21 cellular contexts compared by ENCODE assay signal in genomic region chr1:6637770-6638169, GRCh38. TPM values are rescaled to one million over a fixed set of nuclear protein-coding genes. Genes with fewer than 3 reads are reported as not detected.
DNase-seq lines count a peak whose midpoint lies in the region; ATAC-seq and TF ChIP-seq lines count a peak whose summit lies in the region.
"Had no signal": no experiment of that assay in that cellular context is flagged by ENCODE, and none has a peak within 500 bp of the region (broad histone marks: within the 10 kb centered on the region; RNA-seq: fewer than 3 reads in every experiment).

No MANE protein-coding gene starts in this region.

- H3K9me3 ChIP-seq in heart right ventricle (no peaks in the 10 kb centered on the region), psoas muscle (no peaks in the 10 kb centered on the region), vagina (no peaks in the 10 kb centered on the region)
- H3K9me3 ChIP-seq: upper lobe of right lung had no signal

- H3K27me3 ChIP-seq in heart right ventricle (no peaks in the 10 kb centered on the region), psoas muscle (ENCODE audit: insufficient read depth in 3 of 3, low read length in 2 of 3) (no peaks in the 10 kb centered on the region), vagina (no peaks in the 10 kb centered on the region)
- H3K27me3 ChIP-seq: upper lobe of right lung had no signal

- peak overlapping the region in 6 of 10 donors; percentile 39 to 74 (median 60) for H3K27ac ChIP-seq in heart right ventricle
- peak overlapping the region; percentile 77 to 80 for H3K27ac ChIP-seq in coronary artery
- peak overlapping the region; percentile 30 for H3K27ac ChIP-seq in psoas muscle
- H3K27ac ChIP-seq in vagina = peak overlapping the region; percentile 20
- H3K27ac ChIP-seq: PC-9 had no signal

- WGBS in heart right ventricle, 2 donors = 91 to 93% methylated on average over 9 of the region's 9 CpGs
- 62 to 79% (median 74%) methylated on average over 9 of the region's 9 CpGs for WGBS in psoas muscle, 3 donors

- ATAC-seq in heart right ventricle (no peak), left ventricle myocardium superior (no peak), psoas muscle (no peak)
- ATAC-seq: activated CD4-positive, alpha-beta T cell treated with anti-CD3 and anti-CD28 coated beads for 36 hours; activated CD8-positive, alpha-beta T cell treated with anti-CD3 and anti-CD28 coated beads, Interleukin-2, amount 10 ng/mL, durations not matched to agents 7 days and 5 days; upper lobe of right lung had no signal

- no peak overlapping the region for H3K4me3 ChIP-seq in heart right ventricle
- H3K4me3 ChIP-seq in coronary artery = peak overlapping the region; percentile 33
- H3K4me3 ChIP-seq in psoas muscle = no peak overlapping the region
- no peak overlapping the region for H3K4me3 ChIP-seq in vagina
- H3K4me3 ChIP-seq: PC-9, smooth muscle cell, upper lobe of right lung had no signal

- H3K36me3 ChIP-seq in heart right ventricle (peaks cover 3 to 100% (median 61%) of the 10 kb centered on the region in 9 donors), psoas muscle (ENCODE audit: insufficient read depth in 1 of 2, low read depth in 1 of 2) (peaks cover 17 to 99% of the 10 kb centered on the region in 2 donors), vagina (peaks cover 0 to 66% of the 10 kb centered on the region in 2 donors)

- H3K4me1 ChIP-seq in heart right ventricle = peaks cover 0 to 12% (median 0%) of the 10 kb centered on the region in 9 donors
- peaks cover 6% of the 10 kb centered on the region for H3K4me1 ChIP-seq in psoas muscle
- peaks cover 11% of the 10 kb centered on the region for H3K4me1 ChIP-seq in vagina
- H3K4me1 ChIP-seq: upper lobe of right lung had no signal

- intact Hi-C loops in heart right ventricle (cut with DNase I) = loop anchor here in 3 of 10 donors (5.0 to 10.0 kb wide), 3 partner anchors 80 to 153 kb away; partner anchors contain the start of genes TAS1R1 (in 2 of the 3) and NOL9 (in 1 of the 3)
- intact Hi-C loops in left ventricle myocardium superior (cut with micrococcal nuclease) = no loop called here
- intact Hi-C loops in psoas muscle (cut with DNase I) = loop anchor here in 1 of 2 donors (5.0 kb wide), 1 partner anchor 85 kb away; the partner anchor contains the start of gene NOL9
- intact Hi-C loops in vagina (cut with DNase I) = loop anchor here (5.0 kb wide), 1 partner anchor 35 kb away; the partner anchor contains the start of gene KLHL21

- DNase-seq in heart right ventricle = no peak
- no peak for DNase-seq in left ventricle myocardium superior
- DNase-seq in coronary artery (ENCODE audit: low spot score) = no peak
- DNase-seq in psoas muscle = no peak
- no peak for DNase-seq in vagina (ENCODE audit: extremely low spot score in 2 of 2)
- DNase-seq in NCI-H146 treated with DMSO at 0.1 percent for 48 hours (lab: John Stamatoyannopoulos, UW; ENCODE audit: unreplicated experiment) = no peak
- DNase-seq in COLO668 (lab: John Stamatoyannopoulos, UW; ENCODE audit: unreplicated experiment) = no peak
- no peak for DNase-seq in DMS79 (lab: John Stamatoyannopoulos, UW)
- DNase-seq: 8988T; activated CD4-positive, alpha-beta T cell treated with anti-CD3 and anti-CD28 coated beads for 36 hours; activated CD8-positive, alpha-beta T cell treated with anti-CD3 and anti-CD28 coated beads, Interleukin-2, amount 10 ng/mL, durations not matched to agents 7 days and 5 days; cerebellar nuclear complex; DMS 273 treated with DMSO at 0.1 percent for 48 hours; NCI-H1694; NCI-H526 treated with DMSO at 0.1 percent for 48 hours; PC-9; SHP77 treated with DMSO at 0.1 percent for 48 hours; stimulated activated CD4-positive, alpha-beta T cell treated with anti-CD3 and anti-CD28 coated beads, Interleukin-1b, Interleukin-23, amount 100 ng/mL, for 48 hours; stimulated activated CD8-positive, alpha-beta memory T cell treated with anti-CD3 and anti-CD28 coated beads, Interleukin-4, amount 100 ng/mL, for 48 hours; upper lobe of right lung had no signal

- TF ChIP-seq CTCF in heart right ventricle (IDR thresholded peaks at IDR 0.05) = no peak
- no peak for TF ChIP-seq CTCF in coronary artery (IDR thresholded peaks at IDR 0.05)
- no peak for TF ChIP-seq CTCF in psoas muscle (IDR thresholded peaks at IDR 0.05)
- no peak for TF ChIP-seq CTCF in vagina (IDR thresholded peaks at IDR 0.05)

- no peak for TF ChIP-seq POLR2A in vagina (IDR thresholded peaks at IDR 0.05)

RNA-seq across cellular contexts. Expression of gene THAP3, which starts 13.1 kb away (rescaled TPM):
- total RNA-seq in heart right ventricle = 10 to 100 TPM in 7 of 10 donors, 1 to 10 TPM in 3; 6.8 to 16.7 (median 11.2) TPM
- polyA plus RNA-seq in heart right ventricle = 10 to 100 TPM; 24.6 to 27.6 TPM
- total RNA-seq in left ventricle myocardium superior = 14.9 TPM
- 10 to 100 TPM in 2 of 4 donors, 1 to 10 TPM in 2; 8.9 to 18.8 (median 13.4) TPM for total RNA-seq in psoas muscle
- polyA plus RNA-seq in psoas muscle = 10 to 100 TPM; 19.6 to 40.1 (median 22.8) TPM
- total RNA-seq in vagina = 29.0 TPM

RNA-seq across cellular contexts. Expression of gene PHF13, which starts 24.2 kb away (rescaled TPM):
- total RNA-seq in heart right ventricle (10 to 100 TPM in 1 of 10 donors, 1 to 10 TPM in 9; 5.9 to 12.2 (median 8.0) TPM), left ventricle myocardium superior (7.5 TPM), psoas muscle (10 to 100 TPM in 1 of 4 donors, 1 to 10 TPM in 3; 5.4 to 21.3 (median 8.2) TPM), vagina (21.6 TPM)
- polyA plus RNA-seq in heart right ventricle (1 to 10 TPM; 3.7 to 5.2 TPM), psoas muscle (1 to 10 TPM; 4.8 to 7.5 (median 7.1) TPM)

RNA-seq across cellular contexts. Expression of gene KLHL21, which starts 35.1 kb away (rescaled TPM):
- 10 to 100 TPM; 49.5 to 93.3 (median 70.4) TPM for total RNA-seq in heart right ventricle
- 10 to 100 TPM; 20.4 to 22.3 TPM for polyA plus RNA-seq in heart right ventricle
- 131 TPM for total RNA-seq in left ventricle myocardium superior
- 100 to 1,000 TPM in 3 of 4 donors, 10 to 100 TPM in 1; 87.3 to 253 (median 113) TPM for total RNA-seq in psoas muscle
- 100 to 1,000 TPM in 2 of 3 donors, 10 to 100 TPM in 1; 83.1 to 200 (median 120) TPM for polyA plus RNA-seq in psoas muscle
- 54.3 TPM for total RNA-seq in vagina

RNA-seq across cellular contexts. Expression of gene ZBTB48, which starts 58.0 kb away (rescaled TPM):
- total RNA-seq in heart right ventricle = 10 to 100 TPM in 6 of 10 donors, 1 to 10 TPM in 4; 7.3 to 16.6 (median 11.0) TPM
- 10 to 100 TPM; 18.3 to 41.5 TPM for polyA plus RNA-seq in heart right ventricle
- 13.3 TPM for total RNA-seq in left ventricle myocardium superior
- 10 to 100 TPM in 3 of 4 donors, 1 to 10 TPM in 1; 3.7 to 12.0 (median 11.4) TPM for total RNA-seq in psoas muscle
- polyA plus RNA-seq in psoas muscle = 10 to 100 TPM in 2 of 3 donors, 1 to 10 TPM in 1; 9.7 to 16.6 (median 15.1) TPM
- total RNA-seq in vagina = 9.1 TPM

Comparison
In these comparisons a context has a peak if more than half of its experiments do, and no peak if none do; other contexts are left out.
1. H3K27ac ChIP-seq: peak in every context shown above with its lines; median percentile 78 in coronary artery; 60 in heart right ventricle; 30 in psoas muscle; 20 in vagina.